15 cellular contexts compared by ENCODE assay signal in genomic region chrX:48626401-48627298, GRCh38.
"Had no signal": no experiment of that assay in that cellular context is flagged by ENCODE, and none has a peak within 500 bp of the region (broad histone marks: within the 10 kb centered on the region; RNA-seq: fewer than 3 reads in every experiment).

No MANE protein-coding gene starts in this region.

- FAIRE-seq: astrocyte, endometrium had no signal

- H3K9me3 ChIP-seq: right atrium auricular region, stomach, thoracic aorta had no signal

- H3K27me3 Mint-ChIP-seq: activated naive CD4-positive, alpha-beta T cell treated with anti-CD3 and anti-CD28 coated beads, Interleukin-2, amount 10 ng/mL, durations not matched to agents 7 days and 5 days had no signal

- H3K4me3 ChIP-seq: dorsolateral prefrontal cortex, right atrium auricular region, stomach, thoracic aorta had no signal

- H3K27me3 ChIP-seq: right atrium auricular region, stomach had no signal

- H3K4me3 Mint-ChIP-seq: activated naive CD4-positive, alpha-beta T cell treated with anti-CD3 and anti-CD28 coated beads, Interleukin-2, amount 10 ng/mL, durations not matched to agents 7 days and 5 days; natural killer cell had no signal

- ATAC-seq: activated CD4-positive, CD25-positive, alpha-beta regulatory T cell treated with anti-CD3 and anti-CD28 coated beads, Interleukin-2, amount 50 U/mL, for 24 hours; esophagus mucosa; left ventricle myocardium superior; natural killer cell had no signal

- H3K27ac ChIP-seq: dorsolateral prefrontal cortex, right atrium auricular region, stomach, thoracic aorta had no signal

- H3K36me3 Mint-ChIP-seq: activated naive CD4-positive, alpha-beta T cell treated with anti-CD3 and anti-CD28 coated beads, Interleukin-2, amount 10 ng/mL, durations not matched to agents 7 days and 5 days; natural killer cell had no signal

- DNase-seq: activated naive CD4-positive, alpha-beta T cell treated with anti-CD3 and anti-CD28 coated beads, Interleukin-2, amount 10 ng/mL, durations not matched to agents 7 days and 5 days; dorsolateral prefrontal cortex; hypothalamus; kidney glomerular epithelial cell; left ventricle myocardium superior; mesendoderm; natural killer cell; stomach had no signal

- H3K9me3 Mint-ChIP-seq: activated naive CD4-positive, alpha-beta T cell treated with anti-CD3 and anti-CD28 coated beads, Interleukin-2, amount 10 ng/mL, durations not matched to agents 7 days and 5 days; activated T-helper 2 cell treated with anti-CD3 and anti-CD28 coated beads, Interferon-gamma antibody, Interleukin-2, Interleukin-4, amounts not matched to agents 10 μg/mL and 5 μg/mL and 100 μg/mL, durations not matched to agents 14 hours and 24 hours and 36 hours; natural killer cell had no signal

- H3K36me3 ChIP-seq: right atrium auricular region, stomach, thoracic aorta had no signal

- H3K27ac Mint-ChIP-seq: activated naive CD4-positive, alpha-beta T cell treated with anti-CD3 and anti-CD28 coated beads, Interleukin-2, amount 10 ng/mL, durations not matched to agents 7 days and 5 days; activated T-helper 2 cell treated with anti-CD3 and anti-CD28 coated beads, Interferon-gamma antibody, Interleukin-2, Interleukin-4, amounts not matched to agents 10 μg/mL and 5 μg/mL and 100 μg/mL, durations not matched to agents 14 hours and 24 hours and 36 hours; natural killer cell had no signal
